ENCODE assay signal across 21 cellular contexts in the genomic region with DNA sequence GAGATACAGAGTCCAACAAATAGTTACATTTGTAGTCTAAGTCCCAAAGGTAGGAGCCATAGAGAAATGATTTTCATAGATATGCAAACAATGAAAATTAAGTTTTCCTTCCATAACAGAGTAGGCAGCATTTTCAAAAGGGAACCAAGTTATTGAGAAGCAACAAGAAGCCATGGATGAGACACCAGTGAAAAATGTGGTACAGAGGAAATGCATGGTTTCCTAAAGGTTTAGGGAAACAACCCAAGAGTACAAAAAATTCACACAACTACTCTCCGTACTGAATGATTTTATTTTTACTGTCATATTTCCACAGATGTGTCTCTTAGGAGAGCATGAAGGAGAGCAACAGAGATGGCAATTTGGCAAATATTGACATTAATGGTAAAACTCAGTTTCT.
"Had no signal": no experiment of that assay in that cellular context is flagged by ENCODE, and none has a peak within 500 bp of the region (broad histone marks: within the 10 kb centered on the region; RNA-seq: fewer than 3 reads in every experiment).

No MANE protein-coding gene starts in this region.

- H3K4me1 ChIP-seq: ascending aorta, left ventricle myocardium inferior, psoas muscle, vagina had no signal

- H3K27me3 Mint-ChIP-seq: activated CD4-positive, alpha-beta memory T cell treated with anti-CD3 and anti-CD28 coated beads, Interleukin-2, amount 10 ng/mL, durations not matched to agents 7 days and 5 days; activated CD4-positive, alpha-beta T cell treated with anti-CD3 and anti-CD28 coated beads for 36 hours; activated naive CD8-positive, alpha-beta T cell treated with anti-CD3 and anti-CD28 coated beads for 36 hours; effector memory CD8-positive, alpha-beta T cell; memory B cell; natural killer cell treated with Interleukin-12 subunit alpha and Interleukin-12 subunit beta and Interleukin-15 and Interleukin-18, amount 100 ng/mL, for 72 hours; stimulated activated naive CD8-positive, alpha-beta T cell treated with anti-CD3 and anti-CD28 coated beads, Interleukin-15, Interleukin-2, amounts not matched to agents 100 ng/mL and 50 ng/mL, for 24 hours; T-cell had no signal

- H3K27me3 ChIP-seq: ascending aorta, vagina had no signal

- H3K36me3 Mint-ChIP-seq: activated naive CD8-positive, alpha-beta T cell treated with anti-CD3 and anti-CD28 coated beads for 36 hours; memory B cell; T-cell had no signal

- H3K36me3 ChIP-seq: ascending aorta, left ventricle myocardium inferior, thoracic aorta, vagina, WERI-Rb-1 had no signal

- H3K4me1 Mint-ChIP-seq: activated CD4-positive, alpha-beta memory T cell treated with anti-CD3 and anti-CD28 coated beads, Interleukin-2, amount 10 ng/mL, durations not matched to agents 7 days and 5 days; activated CD4-positive, alpha-beta T cell treated with anti-CD3 and anti-CD28 coated beads for 36 hours; activated naive CD8-positive, alpha-beta T cell treated with anti-CD3 and anti-CD28 coated beads for 36 hours; memory B cell; T-cell had no signal

- ATAC-seq: activated CD4-positive, alpha-beta T cell treated with anti-CD3 and anti-CD28 coated beads for 36 hours; effector memory CD8-positive, alpha-beta T cell; natural killer cell treated with Interleukin-12 subunit alpha and Interleukin-12 subunit beta and Interleukin-15 and Interleukin-18, amount 100 ng/mL, for 72 hours; psoas muscle; sciatic nerve; T-cell had no signal

- H3K27ac ChIP-seq: ascending aorta, left ventricle myocardium inferior, psoas muscle, thoracic aorta, vagina, WERI-Rb-1 had no signal

- H3K27ac Mint-ChIP-seq: activated CD4-positive, alpha-beta memory T cell treated with anti-CD3 and anti-CD28 coated beads, Interleukin-2, amount 10 ng/mL, durations not matched to agents 7 days and 5 days; activated CD4-positive, alpha-beta T cell treated with anti-CD3 and anti-CD28 coated beads for 36 hours; activated naive CD8-positive, alpha-beta T cell treated with anti-CD3 and anti-CD28 coated beads for 36 hours; effector memory CD8-positive, alpha-beta T cell; memory B cell; natural killer cell treated with Interleukin-12 subunit alpha and Interleukin-12 subunit beta and Interleukin-15 and Interleukin-18, amount 100 ng/mL, for 72 hours; stimulated activated naive CD8-positive, alpha-beta T cell treated with anti-CD3 and anti-CD28 coated beads, Interleukin-15, Interleukin-2, amounts not matched to agents 100 ng/mL and 50 ng/mL, for 24 hours; T-cell had no signal

- H3K9me3 Mint-ChIP-seq: activated CD4-positive, alpha-beta memory T cell treated with anti-CD3 and anti-CD28 coated beads, Interleukin-2, amount 10 ng/mL, durations not matched to agents 7 days and 5 days had no signal

- H3K4me3 Mint-ChIP-seq: activated CD4-positive, alpha-beta memory T cell treated with anti-CD3 and anti-CD28 coated beads, Interleukin-2, amount 10 ng/mL, durations not matched to agents 7 days and 5 days; activated CD4-positive, alpha-beta T cell treated with anti-CD3 and anti-CD28 coated beads for 36 hours; activated naive CD8-positive, alpha-beta T cell treated with anti-CD3 and anti-CD28 coated beads for 36 hours; effector memory CD8-positive, alpha-beta T cell; memory B cell; natural killer cell treated with Interleukin-12 subunit alpha and Interleukin-12 subunit beta and Interleukin-15 and Interleukin-18, amount 100 ng/mL, for 72 hours; stimulated activated naive CD8-positive, alpha-beta T cell treated with anti-CD3 and anti-CD28 coated beads, Interleukin-15, Interleukin-2, amounts not matched to agents 100 ng/mL and 50 ng/mL, for 24 hours; T-cell had no signal

- H3K4me3 ChIP-seq: ascending aorta, left ventricle myocardium inferior, psoas muscle, thoracic aorta, vagina had no signal

- DNase-seq: activated CD4-positive, alpha-beta memory T cell treated with anti-CD3 and anti-CD28 coated beads, Interleukin-2, amount 10 ng/mL, durations not matched to agents 7 days and 5 days; activated CD4-positive, alpha-beta T cell treated with anti-CD3 and anti-CD28 coated beads for 36 hours; activated gamma-delta T cell treated with Interleukin-2 at 50 U/mL for 16 hours; activated naive CD8-positive, alpha-beta T cell treated with anti-CD3 and anti-CD28 coated beads for 36 hours; activated T-cell treated with anti-CD3 and anti-CD28 coated beads, Interleukin-2, amount 50 U/mL, for 48 hours; central memory CD4-positive, alpha-beta T cell; cortex of kidney; effector memory CD8-positive, alpha-beta T cell; head of caudate nucleus; left ventricle myocardium inferior; psoas muscle; stimulated activated CD4-positive, alpha-beta T cell treated with anti-CD3 and anti-CD28 coated beads, Interleukin-4, amount 100 ng/mL, for 1 hour; T-cell; WERI-Rb-1 had no signal

- H3K9me3 ChIP-seq: ascending aorta, left ventricle myocardium inferior, psoas muscle, thoracic aorta, vagina had no signal
